8 cellular contexts compared by ENCODE assay signal in genomic region chr20:37527638-37528441, GRCh38. TPM values are rescaled to one million over a fixed set of nuclear protein-coding genes. Genes with fewer than 3 reads are reported as not detected.
DNase-seq lines count a peak whose midpoint lies in the region; ATAC-seq and TF ChIP-seq lines count a peak whose summit lies in the region.

Gene BLCAP, minus strand, starts transcription at chr20:37527876. Its CDS starts 8,702 bp downstream, at chr20:37519174.

- peaks cover 40% of the 10 kb centered on the region for H4K20me1 ChIP-seq in osteoblast (ENCODE audit: insufficient read depth, low read length)

- peak within 1 kb of the TSS; percentile 92 for H2AFZ ChIP-seq in osteoblast (ENCODE audit: low read length)

- DNase-seq in GM03348 (ENCODE audit: low spot score): peak; percentile 98
- DNase-seq in NCI-H1105 (lab: John Stamatoyannopoulos, UW): peak; percentile 89
- DNase-seq in SKM-1 treated with dmso at 0.1 percent for 144 hours (lab: John Stamatoyannopoulos, UW; ENCODE audit: unreplicated experiment): peak; percentile 87
- DNase-seq in activated naive CD4-positive, alpha-beta T cell treated with anti-CD3 and anti-CD28 coated beads, Interleukin-2, amount 50 U/mL, for 72 hours (ENCODE audit: low spot score in 2 of 2): peak; percentile 92
- peak; percentile 64 for DNase-seq in glomerular endothelial cell (ENCODE audit: extremely low read depth, low read depth, low spot score)
- DNase-seq in osteoblast (ENCODE audit: insufficient read length, low spot score, missing footprints): peak; percentile 99

- H3K36me3 ChIP-seq in osteoblast (ENCODE audit: insufficient read depth, low read length): peaks cover 3% of the 10 kb centered on the region

- H3K36me3 Mint-ChIP-seq in activated naive CD4-positive, alpha-beta T cell treated with anti-CD3 and anti-CD28 coated beads, Interleukin-2, amount 50 U/mL, for 72 hours: no peaks in the 10 kb centered on the region

- H3K27me3 ChIP-seq in osteoblast (ENCODE audit: insufficient read depth, low read length): no peaks in the 10 kb centered on the region

- peaks cover 50% of the 10 kb centered on the region for H3K79me2 ChIP-seq in osteoblast (ENCODE audit: insufficient read depth, low read length)

- peak; percentile 68 for ATAC-seq in HG02571 (IDR thresholded peaks at IDR 0.05; ENCODE audit: unreplicated experiment)
- peak; percentile 92 to 93 for ATAC-seq in activated naive CD4-positive, alpha-beta T cell treated with anti-CD3 and anti-CD28 coated beads, Interleukin-2, amount 50 U/mL, for 72 hours

- TF ChIP-seq CTCF in osteoblast (IDR thresholded peaks at IDR 0.05; ENCODE audit: extremely low read depth, low read depth, low read length): no peak

- H3K4me1 ChIP-seq in osteoblast (ENCODE audit: insufficient read depth, low read length): peaks cover 30% of the 10 kb centered on the region

- H3K27ac ChIP-seq in osteoblast (ENCODE audit: low read depth, low read length): peak within 1 kb of the TSS; percentile 100
- H3K27ac ChIP-seq in temporal lobe (ENCODE audit: low read depth, low read length): peak within 1 kb of the TSS; percentile 86

- H3K4me3 ChIP-seq in osteoblast (ENCODE audit: insufficient read depth, low read length): peak within 1 kb of the TSS; percentile 92

- H3K27ac Mint-ChIP-seq in activated naive CD4-positive, alpha-beta T cell treated with anti-CD3 and anti-CD28 coated beads, Interleukin-2, amount 50 U/mL, for 72 hours: peak within 1 kb of the TSS; percentile 96 to 100

- no peaks in the 10 kb centered on the region for H3K9me3 ChIP-seq in osteoblast (ENCODE audit: low read depth, low read length)

- no peaks in the 10 kb centered on the region for H3K9me3 Mint-ChIP-seq in activated naive CD4-positive, alpha-beta T cell treated with anti-CD3 and anti-CD28 coated beads, Interleukin-2, amount 50 U/mL, for 72 hours

- peak within 1 kb of the TSS; percentile 97 for H3K4me2 ChIP-seq in osteoblast (ENCODE audit: insufficient read depth, low read length)

RNA-seq across cellular contexts. Expression of gene BLCAP, which starts in this region (rescaled TPM):
- 10 to 100 TPM; 21.0 to 36.2 TPM for total RNA-seq in activated naive CD4-positive, alpha-beta T cell treated with anti-CD3 and anti-CD28 coated beads, Interleukin-2, amount 50 U/mL, for 72 hours
- 51.3 and 76.0 TPM in 2 replicates for total RNA-seq in glomerular endothelial cell
- total RNA-seq in osteoblast: 35.4 and 39.1 TPM in 2 replicates
- 73.3 TPM for total RNA-seq in temporal lobe

Comparison
In these comparisons a context has a peak if more than half of its experiments do, and no peak if none do; other contexts are left out.
1. Peak in every context shown above with its lines: DNase-seq, ATAC-seq, H3K4me3 ChIP-seq and H3K27ac ChIP-seq.